In the genomic region with DNA sequence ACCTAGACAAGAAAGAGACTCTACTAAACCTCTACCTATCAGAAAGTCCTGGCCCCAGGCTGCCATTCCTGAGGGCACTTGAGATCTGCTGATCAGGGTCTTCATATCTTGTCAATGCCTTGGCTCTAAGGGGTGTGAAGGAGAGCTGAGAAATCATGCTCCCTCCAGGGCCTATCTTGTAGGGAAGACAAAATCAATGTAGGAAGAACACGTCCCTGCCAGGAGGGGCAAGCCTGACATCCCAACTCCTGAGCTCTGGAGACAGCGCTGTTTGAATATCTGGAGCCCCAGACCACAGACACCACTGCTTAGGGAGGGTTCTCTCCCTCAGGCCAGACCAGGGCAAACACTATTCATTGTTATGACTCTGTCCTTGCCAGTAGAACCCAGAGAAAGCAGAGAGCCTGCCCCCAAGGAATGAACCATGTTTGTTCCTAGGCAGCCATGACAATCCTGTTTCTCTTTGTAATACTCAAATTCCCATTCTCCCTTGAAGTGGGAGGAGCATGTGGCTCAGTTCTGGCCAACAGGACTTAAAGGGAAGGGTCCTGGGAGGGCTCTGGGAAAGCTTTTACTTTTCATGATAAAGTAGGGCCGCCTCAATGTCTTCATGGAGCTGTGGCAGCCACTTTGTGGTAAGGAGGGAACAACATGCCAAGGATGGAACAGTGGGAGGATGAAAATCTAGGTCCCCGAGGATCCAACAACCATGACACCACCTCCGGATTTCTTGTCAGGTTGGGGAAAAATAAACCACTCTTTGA, we compare ENCODE assay signal across 1 cellular context.
TF ChIP-seq lines count a peak whose summit lies in the region.

No MANE protein-coding gene starts in this region.

TF ChIP-seq in IMR-90, 13 proteins besides CTCF, POLR2A, EP300 and RAD21:
- TF ChIP-seq FOS (IDR thresholded peaks at IDR 0.05; ENCODE audit: low read depth, low read length) (no peak), MXI1 (IDR thresholded peaks at IDR 0.05; ENCODE audit: borderline replicate concordance, low read depth, low read length) (no peak), MAFK (IDR thresholded peaks at IDR 0.05; ENCODE audit: low read depth, low read length) (no peak), CHD1 (IDR thresholded peaks at IDR 0.05; ENCODE audit: low read depth, low read length) (no peak), CEBPB (IDR thresholded peaks at IDR 0.05; ENCODE audit: low read depth, low read length) (no peak), MAZ (IDR thresholded peaks at IDR 0.05; ENCODE audit: borderline replicate concordance, low read depth, low read length) (no peak)
